In genomic region chr12:57224278-57224972, GRCh38 we compare ENCODE assay signal across 13 cellular contexts. TPM values are rescaled to one million over a fixed set of nuclear protein-coding genes. Genes with fewer than 3 reads are reported as not detected.
"Had no signal": no experiment of that assay in that cellular context is flagged by ENCODE, and none has a peak within 500 bp of the region (broad histone marks: within the 10 kb centered on the region; RNA-seq: fewer than 3 reads in every experiment).

No MANE protein-coding gene starts in this region.

- H3K4me3 ChIP-seq: smooth muscle cell, suprapubic skin had no signal

- H3K9me3 Mint-ChIP-seq: activated naive CD8-positive, alpha-beta T cell treated with anti-CD3 and anti-CD28 coated beads for 36 hours; activated T-cell treated with anti-CD3 and anti-CD28 coated beads, Interleukin-2, amount 50 U/mL, for 24 hours; stimulated activated naive B cell treated with anti-CD40 and anti-IgM and Interleukin-4, amounts not matched to agents 10 μg/mL and 1 μg/mL and 100 μg/mL, for 72 hours; T-helper 2 cell treated with Interferon-gamma antibody and Interleukin-4, amounts not matched to agents 5 μg/mL and 100 μg/mL, for 36 hours had no signal

- H3K27ac ChIP-seq: parathyroid adenoma, suprapubic skin had no signal

- H3K9me3 ChIP-seq: suprapubic skin had no signal

- H3K36me3 ChIP-seq: suprapubic skin had no signal

- DNase-seq: activated CD4-positive, alpha-beta T cell treated with anti-CD3 and anti-CD28 coated beads, Interleukin-2, amount 50 U/mL, for 4 hours; cerebellar nuclear complex; stimulated activated naive B cell treated with anti-CD40 and anti-IgM and Interleukin-4, amounts not matched to agents 10 μg/mL and 1 μg/mL and 100 μg/mL, for 72 hours; SW 1271 had no signal

- H3K4me3 Mint-ChIP-seq: activated naive CD8-positive, alpha-beta T cell treated with anti-CD3 and anti-CD28 coated beads for 36 hours had no signal

- H3K4me1 ChIP-seq: parathyroid adenoma had no signal

- H3K27ac Mint-ChIP-seq: activated naive CD8-positive, alpha-beta T cell treated with anti-CD3 and anti-CD28 coated beads for 36 hours; activated T-cell treated with anti-CD3 and anti-CD28 coated beads, Interleukin-2, amount 50 U/mL, for 24 hours had no signal

- H3K36me3 Mint-ChIP-seq: activated CD8-positive, alpha-beta memory T cell treated with anti-CD3 and anti-CD28 coated beads, Interleukin-2, amount 10 ng/mL, durations not matched to agents 7 days and 5 days; activated naive CD8-positive, alpha-beta T cell treated with anti-CD3 and anti-CD28 coated beads for 36 hours; stimulated activated naive B cell treated with anti-CD40 and anti-IgM and Interleukin-4, amounts not matched to agents 10 μg/mL and 1 μg/mL and 100 μg/mL, for 72 hours had no signal

RNA-seq across cellular contexts. Expression of gene NXPH4, which starts 7.8 kb away (rescaled TPM):
- total RNA-seq: ureter had no signal

RNA-seq across cellular contexts. Expression of gene STAC3, which starts 26.6 kb away (rescaled TPM):
- total RNA-seq: dermis blood vessel endothelial cell had no signal
- polyA plus RNA-seq: smooth muscle cell had no signal
